In the genomic region with DNA sequence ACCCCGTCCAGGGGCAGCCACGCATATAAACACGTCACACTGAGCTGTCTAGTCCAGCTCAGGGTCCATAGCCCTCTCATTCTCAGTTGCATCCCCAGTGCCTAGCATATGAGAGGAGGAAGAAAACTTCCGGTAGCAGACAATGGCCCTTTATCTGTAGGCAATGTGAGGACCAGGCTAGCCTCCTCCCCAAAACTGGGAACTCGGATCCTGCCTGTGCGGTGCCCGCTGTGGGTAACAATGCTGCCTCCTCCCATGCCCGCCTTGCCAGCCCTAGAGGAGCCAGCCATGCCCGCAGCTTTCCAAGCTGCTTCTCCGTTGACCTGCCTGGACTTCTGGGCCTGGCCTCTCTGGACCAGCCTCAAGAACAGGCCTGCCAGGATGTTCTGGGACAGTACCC, we compare ENCODE assay signal across 28 cellular contexts.
"Had no signal": no experiment of that assay in that cellular context is flagged by ENCODE, and none has a peak within 500 bp of the region (broad histone marks: within the 10 kb centered on the region; RNA-seq: fewer than 3 reads in every experiment).

No MANE protein-coding gene starts in this region.

- H3K4me1 Mint-ChIP-seq: activated naive CD8-positive, alpha-beta T cell treated with anti-CD3 and anti-CD28 coated beads for 36 hours; stimulated activated effector memory CD8-positive, alpha-beta T cell treated with anti-CD3 and anti-CD28 coated beads, Interleukin-12 subunit alpha, Interleukin-12 subunit beta, amount 100 ng/mL, for 72 hours; T-helper 17 cell had no signal

- H3K36me3 Mint-ChIP-seq: activated naive CD8-positive, alpha-beta T cell treated with anti-CD3 and anti-CD28 coated beads for 36 hours; stimulated activated effector memory CD8-positive, alpha-beta T cell treated with anti-CD3 and anti-CD28 coated beads, Interleukin-12 subunit alpha, Interleukin-12 subunit beta, amount 100 ng/mL, for 72 hours had no signal

- H3K36me3 ChIP-seq: adrenal gland, left ventricle myocardium inferior, ovary, prostate gland, upper lobe of right lung had no signal

- H3K9me3 Mint-ChIP-seq: activated naive CD4-positive, alpha-beta T cell treated with anti-CD3 and anti-CD28 coated beads for 36 hours; activated naive CD8-positive, alpha-beta T cell treated with anti-CD3 and anti-CD28 coated beads for 36 hours; activated T-helper 1 cell treated with anti-CD3 and anti-CD28 coated beads, Interleukin-12 subunit alpha, Interleukin-12 subunit beta, Interleukin-2, Interleukin-4 antibody, amounts not matched to agents 30 ng/mL and 10 ng/mL and 1 ng/mL, durations not matched to agents 14 hours and 24 hours and 36 hours; nephron; stimulated activated effector memory CD8-positive, alpha-beta T cell treated with anti-CD3 and anti-CD28 coated beads, Interleukin-12 subunit alpha, Interleukin-12 subunit beta, amount 100 ng/mL, for 72 hours; stimulated activated naive CD8-positive, alpha-beta T cell treated with anti-CD3 and anti-CD28 coated beads, Interleukin-15, Interleukin-2, amounts not matched to agents 100 ng/mL and 50 ng/mL, for 24 hours had no signal

- H3K27ac ChIP-seq: adrenal gland, body of pancreas, left ventricle myocardium inferior, ovary, prostate gland, upper lobe of right lung, WERI-Rb-1 had no signal

- H3K27me3 ChIP-seq: adrenal gland, body of pancreas, ovary, upper lobe of right lung had no signal

- DNase-seq: activated CD4-positive, alpha-beta T cell treated with anti-CD3 and anti-CD28 coated beads for 48 hours; activated CD4-positive, alpha-beta T cell treated with anti-CD3 and anti-CD28 coated beads, Interleukin-2, amount 50 U/mL, for 48 hours; activated CD8-positive, alpha-beta memory T cell treated with anti-CD3 and anti-CD28 coated beads for 24 hours; activated effector memory CD4-positive, alpha-beta T cell treated with anti-CD3 and anti-CD28 coated beads, Interleukin-2, amount 50 U/mL, for 16 hours; activated naive CD4-positive, alpha-beta T cell treated with anti-CD3 and anti-CD28 coated beads for 36 hours; activated naive CD8-positive, alpha-beta T cell treated with anti-CD3 and anti-CD28 coated beads for 36 hours; adrenal gland; aorta; body of pancreas; foreskin fibroblast; islet precursor cell; left ventricle myocardium inferior; mesendoderm; mucosa of descending colon; ovary; stimulated activated CD4-positive, alpha-beta T cell treated with anti-CD3 and anti-CD28 coated beads, Interleukin-2, amount 100 ng/mL, for 48 hours; T-helper 17 cell; T1000; upper lobe of right lung; WERI-Rb-1 had no signal

- H3K27me3 Mint-ChIP-seq: activated naive CD8-positive, alpha-beta T cell treated with anti-CD3 and anti-CD28 coated beads for 36 hours; stimulated activated naive CD8-positive, alpha-beta T cell treated with anti-CD3 and anti-CD28 coated beads, Interleukin-15, Interleukin-2, amounts not matched to agents 100 ng/mL and 50 ng/mL, for 24 hours had no signal

- H3K4me3 Mint-ChIP-seq: activated naive CD4-positive, alpha-beta T cell treated with anti-CD3 and anti-CD28 coated beads for 36 hours; activated naive CD8-positive, alpha-beta T cell treated with anti-CD3 and anti-CD28 coated beads for 36 hours; activated T-helper 1 cell treated with anti-CD3 and anti-CD28 coated beads, Interleukin-12 subunit alpha, Interleukin-12 subunit beta, Interleukin-2, Interleukin-4 antibody, amounts not matched to agents 30 ng/mL and 10 ng/mL and 1 ng/mL, durations not matched to agents 14 hours and 24 hours and 36 hours; nephron; stimulated activated effector memory CD8-positive, alpha-beta T cell treated with anti-CD3 and anti-CD28 coated beads, Interleukin-12 subunit alpha, Interleukin-12 subunit beta, amount 100 ng/mL, for 72 hours; stimulated activated naive CD8-positive, alpha-beta T cell treated with anti-CD3 and anti-CD28 coated beads, Interleukin-15, Interleukin-2, amounts not matched to agents 100 ng/mL and 50 ng/mL, for 24 hours; T-helper 17 cell had no signal

- H3K4me1 ChIP-seq: adrenal gland, prostate gland had no signal

- ATAC-seq: activated CD4-positive, CD25-positive, alpha-beta regulatory T cell treated with anti-CD3 and anti-CD28 coated beads, Interleukin-2, amount 50 U/mL, for 24 hours; body of pancreas; esophagus mucosa; mucosa of descending colon; stimulated activated effector memory CD8-positive, alpha-beta T cell treated with anti-CD3 and anti-CD28 coated beads, Interleukin-12 subunit alpha, Interleukin-12 subunit beta, amount 100 ng/mL, for 72 hours; T-helper 17 cell; upper lobe of right lung had no signal

- H3K9me3 ChIP-seq: adrenal gland, body of pancreas, left ventricle myocardium inferior, mucosa of descending colon, ovary, prostate gland, upper lobe of right lung had no signal

- H3K4me3 ChIP-seq: adrenal gland, body of pancreas, left ventricle myocardium inferior, lung, mucosa of descending colon, ovary, prostate gland, upper lobe of right lung had no signal

- H3K27ac Mint-ChIP-seq: activated naive CD4-positive, alpha-beta T cell treated with anti-CD3 and anti-CD28 coated beads for 36 hours; activated naive CD8-positive, alpha-beta T cell treated with anti-CD3 and anti-CD28 coated beads for 36 hours; activated T-helper 1 cell treated with anti-CD3 and anti-CD28 coated beads, Interleukin-12 subunit alpha, Interleukin-12 subunit beta, Interleukin-2, Interleukin-4 antibody, amounts not matched to agents 30 ng/mL and 10 ng/mL and 1 ng/mL, durations not matched to agents 14 hours and 24 hours and 36 hours; stimulated activated effector memory CD8-positive, alpha-beta T cell treated with anti-CD3 and anti-CD28 coated beads, Interleukin-12 subunit alpha, Interleukin-12 subunit beta, amount 100 ng/mL, for 72 hours; stimulated activated naive CD8-positive, alpha-beta T cell treated with anti-CD3 and anti-CD28 coated beads, Interleukin-15, Interleukin-2, amounts not matched to agents 100 ng/mL and 50 ng/mL, for 24 hours; T-helper 17 cell had no signal
